8 cellular contexts compared by ENCODE assay signal in the genomic region with DNA sequence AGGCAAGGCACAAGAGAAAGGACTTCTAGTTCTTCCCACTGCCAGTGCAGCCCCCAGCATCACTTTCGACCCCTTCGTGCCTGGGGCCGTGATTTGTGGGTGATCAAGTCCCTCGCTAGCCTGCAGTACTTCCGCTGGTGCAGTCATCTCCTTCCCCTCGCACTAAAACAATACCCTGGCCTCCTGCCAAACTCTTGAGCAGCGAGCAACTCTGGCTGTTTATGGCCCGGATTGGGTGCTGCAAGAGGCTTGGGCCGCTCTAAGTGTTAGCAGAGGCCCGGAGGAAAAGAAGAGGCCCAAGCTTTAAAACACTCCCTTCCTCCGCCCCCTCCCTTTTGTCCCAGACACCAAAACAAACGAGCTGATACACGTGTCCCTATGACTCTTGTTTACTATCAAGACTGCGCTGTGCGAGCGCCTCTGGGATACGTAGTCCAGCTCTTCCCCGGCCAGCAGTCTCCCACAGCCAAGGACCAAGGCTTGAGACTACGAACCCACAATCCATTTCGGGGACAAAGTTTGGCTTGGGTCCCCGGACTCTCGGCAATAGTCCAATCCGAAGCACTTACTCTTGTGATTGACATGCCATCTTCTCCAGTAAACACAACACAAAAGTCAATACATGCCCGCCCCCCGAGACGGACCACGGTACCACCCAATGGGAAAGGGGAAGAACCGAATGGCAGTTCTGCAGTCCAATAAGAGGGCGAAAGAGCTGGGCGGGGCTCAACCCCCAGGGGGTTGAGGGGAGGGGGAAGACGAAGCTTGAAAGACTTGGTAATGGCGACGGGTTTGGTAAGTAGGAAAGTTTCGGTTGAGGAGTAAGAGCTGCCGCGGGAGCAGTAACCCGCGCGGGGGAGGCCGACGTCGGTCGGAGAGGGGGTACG. TPM values are rescaled to one million over a fixed set of nuclear protein-coding genes. Genes with fewer than 3 reads are reported as not detected.
DNase-seq lines count a peak whose midpoint lies in the region; ATAC-seq and TF ChIP-seq lines count a peak whose summit lies in the region.

A gene with protein sequence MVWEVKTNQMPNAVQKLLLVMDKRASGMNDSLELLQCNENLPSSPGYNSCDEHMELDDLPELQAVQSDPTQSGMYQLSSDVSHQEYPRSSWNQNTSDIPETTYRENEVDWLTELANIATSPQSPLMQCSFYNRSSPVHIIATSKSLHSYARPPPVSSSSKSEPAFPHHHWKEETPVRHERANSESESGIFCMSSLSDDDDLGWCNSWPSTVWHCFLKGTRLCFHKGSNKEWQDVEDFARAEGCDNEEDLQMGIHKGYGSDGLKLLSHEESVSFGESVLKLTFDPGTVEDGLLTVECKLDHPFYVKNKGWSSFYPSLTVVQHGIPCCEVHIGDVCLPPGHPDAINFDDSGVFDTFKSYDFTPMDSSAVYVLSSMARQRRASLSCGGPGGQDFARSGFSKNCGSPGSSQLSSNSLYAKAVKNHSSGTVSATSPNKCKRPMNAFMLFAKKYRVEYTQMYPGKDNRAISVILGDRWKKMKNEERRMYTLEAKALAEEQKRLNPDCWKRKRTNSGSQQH (plus strand): TSS at position 771 of the 887 bp plus-strand sequence. CDS start 10,891 bp downstream, outside the sequence.

- H3K36me3 Mint-ChIP-seq in activated CD4-positive, alpha-beta T cell treated with anti-CD3 and anti-CD28 coated beads, Interleukin-2, amount 10 ng/mL, durations not matched to agents 7 days and 5 days (ENCODE audit: low read depth), result peaks cover 6% of the 10 kb centered on the region

- CTCF ChIA-PET in BJ (lab: Yijun Ruan, JAX), result interaction anchor here (0.6 to 3.2 kb wide), 14 partner anchors 12 to 992 kb away, joined by 3 to 22 read pairs (median 4); no protein-coding TSS in a partner anchor
- CTCF ChIA-PET in activated CD4-positive, alpha-beta T cell treated with anti-CD3 and anti-CD28 coated beads, Interleukin-2, amount 10 ng/mL, durations not matched to agents 7 days and 5 days (lab: Charles Lee), result interaction anchor here (0.6 to 1.9 kb wide), 12 partner anchors 9 to 699 kb away, joined by 3 to 8 read pairs (median 3); partner anchors contain the start of gene CBLL1

- H3K27ac ChIP-seq in coronary artery (peak within 1 kb of the TSS; percentile 100), layer of hippocampus (ENCODE audit: low read depth, low read length) (peak within 1 kb of the TSS; percentile 99)

- no peak for TF ChIP-seq CTCF in BJ (IDR thresholded peaks at IDR 0.05; ENCODE audit: insufficient read depth, low read depth, low read length)
- no peak for TF ChIP-seq CTCF in coronary artery (IDR thresholded peaks at IDR 0.05)

- no peaks in the 10 kb centered on the region for H3K9me3 Mint-ChIP-seq in activated CD4-positive, alpha-beta T cell treated with anti-CD3 and anti-CD28 coated beads, Interleukin-2, amount 10 ng/mL, durations not matched to agents 7 days and 5 days

- peak within 1 kb of the TSS; percentile 95 for H3K4me3 Mint-ChIP-seq in activated CD4-positive, alpha-beta T cell treated with anti-CD3 and anti-CD28 coated beads, Interleukin-2, amount 10 ng/mL, durations not matched to agents 7 days and 5 days

- H3K27me3 ChIP-seq in BJ (ENCODE audit: control insufficient read depth, insufficient read depth, low read length), result no peaks in the 10 kb centered on the region
- H3K27me3 ChIP-seq in layer of hippocampus (ENCODE audit: control insufficient read depth, insufficient read depth, low read length), result no peaks in the 10 kb centered on the region

- peaks cover 38% of the 10 kb centered on the region for H3K4me1 Mint-ChIP-seq in activated CD4-positive, alpha-beta T cell treated with anti-CD3 and anti-CD28 coated beads, Interleukin-2, amount 10 ng/mL, durations not matched to agents 7 days and 5 days

- H3K36me3 ChIP-seq in BJ (ENCODE audit: control insufficient read depth, insufficient read depth, low read length), result no peaks in the 10 kb centered on the region; the same call in 1 of the 2 replicates

- POLR2A ChIA-PET in BJ (lab: Charles Lee), result interaction anchor here (0.8 to 1.0 kb wide), 3 partner anchors 219 to 395 kb away, joined by 4 to 6 read pairs (median 4); partner anchors contain the start of genes COG5 and DUS4L
- POLR2A ChIA-PET in activated CD4-positive, alpha-beta T cell treated with anti-CD3 and anti-CD28 coated beads, Interleukin-2, amount 10 ng/mL, durations not matched to agents 7 days and 5 days (lab: Charles Lee), result interaction anchor here (0.6 to 2.1 kb wide), 3 partner anchors 14 to 1056 kb away, joined by 3 to 10 read pairs (median 3); partner anchors contain the start of genes CBLL1 and SYPL1

- H3K4me3 ChIP-seq in BJ (ENCODE audit: low read depth, low read length) (peak within 1 kb of the TSS; percentile 100), coronary artery (peak within 1 kb of the TSS; percentile 98)

- H3K27ac Mint-ChIP-seq in activated CD4-positive, alpha-beta T cell treated with anti-CD3 and anti-CD28 coated beads, Interleukin-2, amount 10 ng/mL, durations not matched to agents 7 days and 5 days, result peak within 1 kb of the TSS; percentile 99

- H3K27me3 Mint-ChIP-seq in activated CD4-positive, alpha-beta T cell treated with anti-CD3 and anti-CD28 coated beads, Interleukin-2, amount 10 ng/mL, durations not matched to agents 7 days and 5 days, result peaks cover 7% of the 10 kb centered on the region

- DNase-seq in BJ (ENCODE audit: low read depth) (peak; percentile 100), NCI-H69 (lab: John Stamatoyannopoulos, UW) (peak; percentile 100), coronary artery (ENCODE audit: low spot score) (peak; percentile 100)
- peak; percentile 99 for DNase-seq in activated CD4-positive, alpha-beta T cell treated with anti-CD3 and anti-CD28 coated beads, Interleukin-2, amount 10 ng/mL, durations not matched to agents 7 days and 5 days
- DNase-seq in stimulated activated CD4-positive, alpha-beta T cell treated with anti-CD3 and anti-CD28 coated beads, Interleukin-1b, Interleukin-23, amount 100 ng/mL, for 4 hours (ENCODE audit: low read depth in 2 of 2), result peak; percentile 88 to 95

- peak; percentile 88 for ATAC-seq in GM19328 (IDR thresholded peaks at IDR 0.05; ENCODE audit: unreplicated experiment)
- peak; percentile 85 for ATAC-seq in HG03520 (IDR thresholded peaks at IDR 0.05; ENCODE audit: unreplicated experiment)

RNA-seq across cellular contexts. Expression of the gene that starts here (rescaled TPM):
- 49.9 and 78.7 TPM in 2 replicates for polyA plus RNA-seq in BJ (2011; rRNA removed)
- polyA minus RNA-seq in BJ (2011; rRNA and poly(A)+ RNA removed), result 46.0 and 54.4 TPM in 2 replicates
- total RNA-seq in activated CD4-positive, alpha-beta T cell treated with anti-CD3 and anti-CD28 coated beads, Interleukin-2, amount 10 ng/mL, durations not matched to agents 7 days and 5 days, result 10 to 100 TPM; 34.4 to 34.8 TPM

Comparison
In these comparisons a context has a peak if more than half of its experiments do, and no peak if none do; other contexts are left out.
1. Peak in every context shown above with its lines: DNase-seq, ATAC-seq, H3K4me3 ChIP-seq and H3K27ac ChIP-seq.